In the genomic region with DNA sequence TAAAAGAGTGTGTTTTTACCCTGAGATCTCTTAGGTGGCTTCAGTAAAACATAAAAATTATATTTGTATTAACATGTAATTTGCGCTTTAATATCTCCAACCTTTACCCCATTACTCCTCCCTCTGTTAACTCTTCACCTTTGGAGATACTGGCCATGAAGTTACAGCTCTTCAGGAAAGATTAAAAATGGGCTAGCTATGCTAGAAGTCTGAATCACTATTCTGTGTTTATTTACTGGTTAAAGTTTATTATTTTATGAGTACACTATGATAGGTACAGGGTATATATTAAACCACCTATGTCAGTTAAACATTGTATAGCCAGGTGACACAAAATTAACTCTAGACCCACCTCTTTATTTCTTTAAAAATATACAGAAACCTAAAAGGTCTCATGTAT, we compare ENCODE assay signal across 33 cellular contexts. TPM values are rescaled to one million over a fixed set of nuclear protein-coding genes. Genes with fewer than 3 reads are reported as not detected.
"Had no signal": no experiment of that assay in that cellular context is flagged by ENCODE, and none has a peak within 500 bp of the region (broad histone marks: within the 10 kb centered on the region; RNA-seq: fewer than 3 reads in every experiment).

No MANE protein-coding gene starts in this region.

- H3K27me3 ChIP-seq: esophagus squamous epithelium, heart right ventricle, ovary, right atrium auricular region, spleen, testis had no signal

- H3K27ac Mint-ChIP-seq: activated B cell treated with CpG ODN at 0.5 μM for 24 hours; activated CD8-positive, alpha-beta memory T cell treated with anti-CD3 and anti-CD28 coated beads, Interleukin-2, amount 10 ng/mL, durations not matched to agents 7 days and 5 days; activated CD8-positive, alpha-beta T cell treated with anti-CD3 and anti-CD28 coated beads, Interleukin-2, amount 10 ng/mL, durations not matched to agents 7 days and 5 days; activated naive CD4-positive, alpha-beta T cell treated with anti-CD3 and anti-CD28 coated beads, Interleukin-2, amount 50 U/mL, for 24 hours; activated naive CD8-positive, alpha-beta T cell treated with anti-CD3 and anti-CD28 coated beads, Interleukin-2, amount 50 U/mL, for 24 hours; activated T-helper 2 cell treated with anti-CD3 and anti-CD28 coated beads, Interferon-gamma antibody, Interleukin-2, Interleukin-4, amounts not matched to agents 10 μg/mL and 5 μg/mL and 100 μg/mL, durations not matched to agents 14 hours and 24 hours and 36 hours; dendritic cell treated with granulocyte-macrophage colony-stimulating factor and Interleukin-4, amounts not matched to agents 40 ng/mL and 50 ng/mL, for 4 days; T-helper 2 cell treated with Interferon-gamma antibody and Interleukin-4, amounts not matched to agents 5 μg/mL and 100 μg/mL, for 36 hours had no signal

- H3K4me3 Mint-ChIP-seq: activated B cell treated with CpG ODN at 0.5 μM for 24 hours; activated CD8-positive, alpha-beta memory T cell treated with anti-CD3 and anti-CD28 coated beads, Interleukin-2, amount 10 ng/mL, durations not matched to agents 7 days and 5 days; activated CD8-positive, alpha-beta T cell treated with anti-CD3 and anti-CD28 coated beads, Interleukin-2, amount 10 ng/mL, durations not matched to agents 7 days and 5 days; activated naive CD4-positive, alpha-beta T cell treated with anti-CD3 and anti-CD28 coated beads, Interleukin-2, amount 50 U/mL, for 24 hours; activated naive CD8-positive, alpha-beta T cell treated with anti-CD3 and anti-CD28 coated beads, Interleukin-2, amount 50 U/mL, for 24 hours; dendritic cell treated with granulocyte-macrophage colony-stimulating factor and Interleukin-4, amounts not matched to agents 40 ng/mL and 50 ng/mL, for 4 days; naive thymus-derived CD4-positive, alpha-beta T cell; T-helper 2 cell treated with Interferon-gamma antibody and Interleukin-4, amounts not matched to agents 5 μg/mL and 100 μg/mL, for 36 hours had no signal

- ATAC-seq: activated CD8-positive, alpha-beta memory T cell treated with anti-CD3 and anti-CD28 coated beads, Interleukin-2, amount 10 ng/mL, durations not matched to agents 7 days and 5 days; activated CD8-positive, alpha-beta T cell treated with anti-CD3 and anti-CD28 coated beads, Interleukin-2, amount 10 ng/mL, durations not matched to agents 7 days and 5 days; activated naive CD8-positive, alpha-beta T cell treated with anti-CD3 and anti-CD28 coated beads, Interleukin-2, amount 50 U/mL, for 24 hours; heart right ventricle; naive thymus-derived CD4-positive, alpha-beta T cell; psoas muscle had no signal

- H3K9me3 Mint-ChIP-seq: activated B cell treated with CpG ODN at 0.5 μM for 24 hours; activated naive CD4-positive, alpha-beta T cell treated with anti-CD3 and anti-CD28 coated beads, Interleukin-2, amount 50 U/mL, for 24 hours; activated naive CD8-positive, alpha-beta T cell treated with anti-CD3 and anti-CD28 coated beads, Interleukin-2, amount 50 U/mL, for 24 hours; activated T-helper 2 cell treated with anti-CD3 and anti-CD28 coated beads, Interferon-gamma antibody, Interleukin-2, Interleukin-4, amounts not matched to agents 10 μg/mL and 5 μg/mL and 100 μg/mL, durations not matched to agents 14 hours and 24 hours and 36 hours; dendritic cell treated with granulocyte-macrophage colony-stimulating factor and Interleukin-4, amounts not matched to agents 40 ng/mL and 50 ng/mL, for 4 days; naive thymus-derived CD4-positive, alpha-beta T cell; T-helper 2 cell treated with Interferon-gamma antibody and Interleukin-4, amounts not matched to agents 5 μg/mL and 100 μg/mL, for 36 hours had no signal

- H3K4me3 ChIP-seq: esophagus squamous epithelium, heart right ventricle, left ventricle myocardium inferior, lung, ovary, psoas muscle, right atrium auricular region, spleen, testis had no signal

- H3K27ac ChIP-seq: epithelial cell of prostate, esophagus squamous epithelium, heart right ventricle, left ventricle myocardium inferior, ovary, psoas muscle, right atrium auricular region, spleen, testis had no signal

- H3K4me1 Mint-ChIP-seq: activated B cell treated with CpG ODN at 0.5 μM for 24 hours; activated CD8-positive, alpha-beta memory T cell treated with anti-CD3 and anti-CD28 coated beads, Interleukin-2, amount 10 ng/mL, durations not matched to agents 7 days and 5 days had no signal

- H3K9me3 ChIP-seq: esophagus squamous epithelium, heart right ventricle, left ventricle myocardium inferior, ovary, psoas muscle, right atrium auricular region, spleen, testis had no signal

- FAIRE-seq: endometrium, urothelium cell line had no signal

- H3K36me3 Mint-ChIP-seq: activated CD8-positive, alpha-beta memory T cell treated with anti-CD3 and anti-CD28 coated beads, Interleukin-2, amount 10 ng/mL, durations not matched to agents 7 days and 5 days; activated naive CD4-positive, alpha-beta T cell treated with anti-CD3 and anti-CD28 coated beads, Interleukin-2, amount 50 U/mL, for 24 hours; naive thymus-derived CD4-positive, alpha-beta T cell had no signal

- H3K27me3 Mint-ChIP-seq: activated B cell treated with CpG ODN at 0.5 μM for 24 hours; activated CD8-positive, alpha-beta memory T cell treated with anti-CD3 and anti-CD28 coated beads, Interleukin-2, amount 10 ng/mL, durations not matched to agents 7 days and 5 days; activated naive CD4-positive, alpha-beta T cell treated with anti-CD3 and anti-CD28 coated beads, Interleukin-2, amount 50 U/mL, for 24 hours; activated naive CD8-positive, alpha-beta T cell treated with anti-CD3 and anti-CD28 coated beads, Interleukin-2, amount 50 U/mL, for 24 hours; dendritic cell treated with granulocyte-macrophage colony-stimulating factor and Interleukin-4, amounts not matched to agents 40 ng/mL and 50 ng/mL, for 4 days had no signal

- H3K4me1 ChIP-seq: esophagus squamous epithelium, heart right ventricle, left ventricle myocardium inferior, psoas muscle, right atrium auricular region, spleen, testis had no signal

- H3K36me3 ChIP-seq: esophagus squamous epithelium, heart right ventricle, left ventricle myocardium inferior, ovary, right atrium auricular region, spleen had no signal

- DNase-seq: activated B cell treated with CpG ODN at 0.5 μM for 24 hours; activated CD4-positive, alpha-beta T cell treated with anti-CD3 and anti-CD28 coated beads, Interleukin-2, amount 50 U/mL, for 1 hour; activated CD8-positive, alpha-beta memory T cell treated with anti-CD3 and anti-CD28 coated beads, Interleukin-2, amount 10 ng/mL, durations not matched to agents 7 days and 5 days; activated CD8-positive, alpha-beta T cell treated with anti-CD3 and anti-CD28 coated beads, Interleukin-2, amount 10 ng/mL, durations not matched to agents 7 days and 5 days; activated naive CD8-positive, alpha-beta T cell treated with anti-CD3 and anti-CD28 coated beads, Interleukin-2, amount 50 U/mL, for 24 hours; activated T-cell treated with anti-CD3 and anti-CD28 coated beads, Interleukin-2, amount 50 U/mL, for 48 hours; amygdala; caudate nucleus; effector CD4-positive, alpha-beta T cell; esophagus squamous epithelium; foreskin melanocyte; heart right ventricle; kidney glomerular epithelial cell; left ventricle myocardium inferior; mesendoderm; naive thymus-derived CD4-positive, alpha-beta T cell; ovary; psoas muscle; spleen; stimulated activated naive CD4-positive, alpha-beta T cell treated with Interleukin-2 at 50 U/mL for 16 hours; T-helper 1 cell; testis; trophoblast cell had no signal

RNA-seq across cellular contexts. Expression of a gene that starts 15.1 kb away (rescaled TPM):
- polyA plus RNA-seq: neural cell had no signal
